Comparison of ENCODE assay signal across 16 cellular contexts in the genomic region with DNA sequence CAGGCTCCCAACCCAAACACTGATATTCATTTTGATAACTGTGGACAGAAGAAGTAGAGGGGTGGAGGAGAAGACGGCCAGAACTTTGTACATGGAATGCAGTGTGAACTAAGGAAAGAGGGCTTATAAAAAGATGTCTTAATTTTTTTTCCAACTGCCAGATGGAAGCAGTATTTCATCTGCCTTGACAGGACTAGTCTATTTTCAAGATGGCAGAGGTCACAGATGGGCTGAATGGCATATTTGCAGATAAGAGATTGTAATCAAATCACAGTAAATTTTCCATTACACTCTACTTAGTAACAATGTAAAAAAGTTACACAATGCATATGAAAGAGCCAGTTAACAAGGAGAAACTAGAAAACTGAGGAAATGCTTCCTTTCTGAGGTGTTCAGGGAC.
DNase-seq lines count a peak whose midpoint lies in the region; ATAC-seq and TF ChIP-seq lines count a peak whose summit lies in the region.
"Had no signal": no experiment of that assay in that cellular context is flagged by ENCODE, and none has a peak within 500 bp of the region (broad histone marks: within the 10 kb centered on the region; RNA-seq: fewer than 3 reads in every experiment).

No MANE protein-coding gene starts in this region.

- POLR2A ChIA-PET in SK-N-SH (lab: Yijun Ruan, JAX): no interaction called here

- CTCF ChIA-PET in SK-N-SH (lab: Yijun Ruan, JAX): interaction anchor here (0.6 to 1.0 kb wide), 2 partner anchors 56 to 1441 kb away, joined by 3 read pairs; no protein-coding TSS in a partner anchor

- H4K20me1 ChIP-seq in SK-N-SH (ENCODE audit: insufficient read depth): no peaks in the 10 kb centered on the region
- H4K20me1 ChIP-seq: BLaER1 had no signal

- H3K36me3 ChIP-seq in SK-N-SH (replicated peaks in 1 of 2; ENCODE audit: control insufficient read depth in 1 of 2, insufficient read depth in 2 of 2, low read length in 1 of 2) (no peaks in the 10 kb centered on the region), breast epithelium (no peaks in the 10 kb centered on the region)
- H3K36me3 ChIP-seq: BE2C, BLaER1 had no signal

- H3K79me2 ChIP-seq in SK-N-SH (ENCODE audit: insufficient read depth): no peaks in the 10 kb centered on the region

- TF ChIP-seq EP300 in SK-N-SH (IDR thresholded peaks at IDR 0.05; ENCODE audit: borderline replicate concordance in 1 of 2, low read depth in 1 of 2, low read length in 1 of 2): peak in 1 of 2 experiments; percentile 89; a peak in 2 of 4 replicates

- no peak overlapping the region for H3K9ac ChIP-seq in SK-N-SH
- H3K9ac ChIP-seq: BLaER1 had no signal

- H3K4me1 ChIP-seq in SK-N-SH (ENCODE audit: control insufficient read depth in 1 of 2, insufficient read depth in 2 of 2, low read depth in 1 of 2, low read length in 1 of 2) (peaks cover 0 to 20% of the 10 kb centered on the region in 2 experiments; a peak in 2 of 4 replicates), breast epithelium (no peaks in the 10 kb centered on the region)
- H3K4me1 ChIP-seq: BLaER1 had no signal

- TF ChIP-seq CTCF in SK-N-SH (IDR thresholded peaks at IDR 0.05): no peak
- no peak for TF ChIP-seq CTCF in breast epithelium (IDR thresholded peaks at IDR 0.05)

- H3F3A ChIP-seq in SK-N-SH (replicated peaks; ENCODE audit: insufficient read depth): no peaks in the 10 kb centered on the region

- no peak overlapping the region for H3K4me2 ChIP-seq in SK-N-SH
- H3K4me2 ChIP-seq: BLaER1 had no signal

- H3K27ac ChIP-seq in SK-N-SH (ENCODE audit: low read depth in 2 of 2, low read length in 1 of 2): peak overlapping the region in 1 of 2 experiments; percentile 100; a peak in 2 of 4 replicates
- H3K27ac ChIP-seq in breast epithelium: no peak overlapping the region
- H3K27ac ChIP-seq: 22Rv1, BLaER1 had no signal

- no peak for TF ChIP-seq RAD21 in SK-N-SH (IDR thresholded peaks at IDR 0.05; ENCODE audit: low read length)

- intact Hi-C loops in breast epithelium (cut with DNase I; ENCODE audit: low total_unique reads): no loop called here

- H3K4me3 ChIP-seq in SK-N-SH (ENCODE audit: low read depth in 2 of 2, low read length in 1 of 2): no peak overlapping the region
- H3K4me3 ChIP-seq in breast epithelium: no peak overlapping the region
- H3K4me3 ChIP-seq: BLaER1 had no signal

- no peak overlapping the region for H2AFZ ChIP-seq in SK-N-SH (ENCODE audit: low read depth)

- H3K9me3 ChIP-seq in SK-N-SH (no peaks in the 10 kb centered on the region), breast epithelium (no peaks in the 10 kb centered on the region)
- H3K9me3 ChIP-seq: BE2C, BLaER1 had no signal

- H3K9me2 ChIP-seq in SK-N-SH: no peaks in the 10 kb centered on the region

- DNase-seq in SK-N-SH: no peak
- DNase-seq in SK-N-DZ (ENCODE audit: low spot score): peak; percentile 62
- no peak for DNase-seq in breast epithelium (ENCODE audit: low spot score in 2 of 2)
- DNase-seq: ACHN; BE2C; C1 segment of cervical spinal cord; CD4-positive, alpha-beta memory T cell; CD4-positive, CD25-positive, alpha-beta regulatory T cell; CD8-positive, alpha-beta memory T cell; COR-L47; DMS79 treated with DMSO at 0.1 percent for 48 hours; GF-D8 had no signal

- H3K27me3 ChIP-seq in SK-N-SH (ENCODE audit: insufficient read depth) (no peaks in the 10 kb centered on the region; the same call in 1 of the 2 replicates), breast epithelium (no peaks in the 10 kb centered on the region)
- H3K27me3 ChIP-seq: BE2C, BLaER1 had no signal

- 26% methylated on average over 1 of the region's 1 CpG for WGBS in SK-N-SH (ENCODE audit: low lambda C conversion rate)

- ATAC-seq in SK-N-SH treated with all-trans-retinoic acid at 6 μM for 48 hours (no peak), GM18498 (IDR thresholded peaks at IDR 0.05; ENCODE audit: unreplicated experiment) (no peak)

- TF ChIP-seq POLR2A in breast epithelium (IDR thresholded peaks at IDR 0.05): no peak

TF ChIP-seq in SK-N-SH, 30 proteins besides CTCF, POLR2A, EP300 and RAD21:
- no peak for TF ChIP-seq JUND (IDR thresholded peaks at IDR 0.05)
- TF ChIP-seq GATA2 (CRISPR knock-in tag; IDR thresholded peaks at IDR 0.05): peak; percentile 69

TF ChIP-seq in SK-N-SH treated with all-trans-retinoic acid at 6 μM for 48 hours, 23 proteins besides CTCF, POLR2A, EP300 and RAD21:
- TF ChIP-seq ESRRG (CRISPR knock-in tag; IDR thresholded peaks at IDR 0.05) (no peak), BACH2 (CRISPR knock-in tag; IDR thresholded peaks at IDR 0.05; ENCODE audit: borderline replicate concordance) (no peak), ZNF8 (CRISPR knock-in tag; IDR thresholded peaks at IDR 0.05) (no peak)
- TF ChIP-seq, protein P1, sequence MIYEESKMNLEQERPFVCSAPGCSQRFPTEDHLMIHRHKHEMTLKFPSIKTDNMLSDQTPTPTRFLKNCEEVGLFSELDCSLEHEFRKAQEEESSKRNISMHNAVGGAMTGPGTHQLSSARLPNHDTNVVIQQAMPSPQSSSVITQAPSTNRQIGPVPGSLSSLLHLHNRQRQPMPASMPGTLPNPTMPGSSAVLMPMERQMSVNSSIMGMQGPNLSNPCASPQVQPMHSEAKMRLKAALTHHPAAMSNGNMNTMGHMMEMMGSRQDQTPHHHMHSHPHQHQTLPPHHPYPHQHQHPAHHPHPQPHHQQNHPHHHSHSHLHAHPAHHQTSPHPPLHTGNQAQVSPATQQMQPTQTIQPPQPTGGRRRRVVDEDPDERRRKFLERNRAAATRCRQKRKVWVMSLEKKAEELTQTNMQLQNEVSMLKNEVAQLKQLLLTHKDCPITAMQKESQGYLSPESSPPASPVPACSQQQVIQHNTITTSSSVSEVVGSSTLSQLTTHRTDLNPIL (CRISPR knock-in tag; IDR thresholded peaks at IDR 0.05; ENCODE audit: low read depth): no peak
TF ChIP-seq in SK-N-SH treated with all-trans-retinoic acid at 6 μM for 48 hours: peak in this region for 0.
